Comparison of ENCODE assay signal across 8 cellular contexts in genomic region chr1:11059990-11060948, GRCh38. TPM values are rescaled to one million over a fixed set of nuclear protein-coding genes. Genes with fewer than 3 reads are reported as not detected.
DNase-seq lines count a peak whose midpoint lies in the region; ATAC-seq and TF ChIP-seq lines count a peak whose summit lies in the region.

TSS of gene SRM (minus strand) at chr1:11060018. CDS start at chr1:11059943, 75 bp downstream.

- H3K27me3 ChIP-seq in osteoblast (ENCODE audit: insufficient read depth, low read length) = no peaks in the 10 kb centered on the region
- no peaks in the 10 kb centered on the region for H3K27me3 ChIP-seq in testis

- peak within 1 kb of the TSS; percentile 93 for H3K4me2 ChIP-seq in osteoblast (ENCODE audit: insufficient read depth, low read length)

- H3K4me1 ChIP-seq in osteoblast (ENCODE audit: insufficient read depth, low read length) (peaks cover 21% of the 10 kb centered on the region), testis (peaks cover 14% of the 10 kb centered on the region)

- POLR2A ChIA-PET in GM10248 (lab: Yijun Ruan, JAX) = interaction anchor here (0.6 to 0.7 kb wide), 2 partner anchors 12 to 89 kb away, joined by 4 to 5 read pairs; no protein-coding TSS in a partner anchor

- CTCF ChIA-PET in GM10248 (lab: Yijun Ruan, JAX) = interaction anchor here (0.6 to 5.3 kb wide), 10 partner anchors 8 to 208 kb away, joined by 3 to 63 read pairs (median 3); no protein-coding TSS in a partner anchor

- peak within 1 kb of the TSS; percentile 89 for H2AFZ ChIP-seq in osteoblast (ENCODE audit: low read length)

- peaks cover 27% of the 10 kb centered on the region for H3K79me2 ChIP-seq in osteoblast (ENCODE audit: insufficient read depth, low read length)

- TF ChIP-seq CTCF in GM10248 (IDR thresholded peaks at IDR 0.05; ENCODE audit: control extremely low read depth, extremely low read depth, low read depth, missing control alignments) (peak; percentile 14), osteoblast (IDR thresholded peaks at IDR 0.05; ENCODE audit: extremely low read depth, low read depth, low read length) (no peak), testis (IDR thresholded peaks at IDR 0.05) (peak; percentile 28 to 79 (median 43))

- no peak for TF ChIP-seq POLR2A in testis (IDR thresholded peaks at IDR 0.05)

- no peaks in the 10 kb centered on the region for H3K36me3 Mint-ChIP-seq in activated naive CD8-positive, alpha-beta T cell

- no peaks in the 10 kb centered on the region for H3K9me3 Mint-ChIP-seq in activated naive CD8-positive, alpha-beta T cell (ENCODE audit: low read depth)

- H4K20me1 ChIP-seq in osteoblast (ENCODE audit: insufficient read depth, low read length) = no peaks in the 10 kb centered on the region

- H3K27ac ChIP-seq in osteoblast (ENCODE audit: low read depth, low read length) (peak within 1 kb of the TSS; percentile 65), testis (peak within 1 kb of the TSS in 1 of 2 donors; percentile 58)

- peaks cover 33% of the 10 kb centered on the region for H3K36me3 ChIP-seq in osteoblast (ENCODE audit: insufficient read depth, low read length)
- no peaks in the 10 kb centered on the region for H3K36me3 ChIP-seq in testis (ENCODE audit: low read depth, missing control alignments)

- H3K27me3 Mint-ChIP-seq in activated naive CD8-positive, alpha-beta T cell = no peaks in the 10 kb centered on the region

- intact Hi-C loops in testis (cut with DNase I; ENCODE audit: low total_unique reads) = no loop called here

- H3K4me1 Mint-ChIP-seq in activated naive CD8-positive, alpha-beta T cell (ENCODE audit: low read depth) = peaks cover 32% of the 10 kb centered on the region

- 0% methylated on average over 19 to 60 of the region's 81 CpGs for WGBS in testis, 2 donors

- H3K4me3 Mint-ChIP-seq in activated naive CD8-positive, alpha-beta T cell = peak within 1 kb of the TSS; percentile 94

- DNase-seq in GM10248 (ENCODE audit: extremely low spot score) = peak; percentile 98
- peak; percentile 92 for DNase-seq in NCI-H1092 (lab: John Stamatoyannopoulos, UW)
- peak; percentile 76 for DNase-seq in SKM-1 (lab: John Stamatoyannopoulos, UW; ENCODE audit: unreplicated experiment)
- DNase-seq in glomerular visceral epithelial cell (ENCODE audit: extremely low spot score) = peak; percentile 92
- peak; percentile 100 for DNase-seq in osteoblast (ENCODE audit: insufficient read length, low spot score, missing footprints)
- DNase-seq in testis = peak; percentile 93

- H3K9me3 ChIP-seq in osteoblast (ENCODE audit: low read depth, low read length) (no peaks in the 10 kb centered on the region), testis (no peaks in the 10 kb centered on the region)

- H3K4me3 ChIP-seq in osteoblast (ENCODE audit: insufficient read depth, low read length) = peak within 1 kb of the TSS; percentile 86
- peak within 1 kb of the TSS; percentile 79 to 84 for H3K4me3 ChIP-seq in testis

- peak within 1 kb of the TSS; percentile 97 for H3K27ac Mint-ChIP-seq in activated naive CD8-positive, alpha-beta T cell

- peak; percentile 90 for ATAC-seq in HG02588 (IDR thresholded peaks at IDR 0.05; ENCODE audit: unreplicated experiment)

RNA-seq across cellular contexts. Expression of gene SRM, which starts in this region (rescaled TPM):
- total RNA-seq in osteoblast = 21.0 and 24.2 TPM in 2 replicates
- total RNA-seq in testis = 10 to 100 TPM; 61.4 to 78.4 TPM
- polyA plus RNA-seq in testis (ENCODE audit: insufficient read depth, low read depth, low replicate concordance) = 57.8 TPM
